16 cellular contexts compared by ENCODE assay signal in genomic region chr7:107592361-107593024, GRCh38. TPM values are rescaled to one million over a fixed set of nuclear protein-coding genes. Genes with fewer than 3 reads are reported as not detected.
DNase-seq lines count a peak whose midpoint lies in the region; ATAC-seq and TF ChIP-seq lines count a peak whose summit lies in the region.
"Had no signal": no experiment of that assay in that cellular context is flagged by ENCODE, and none has a peak within 500 bp of the region (broad histone marks: within the 10 kb centered on the region; RNA-seq: fewer than 3 reads in every experiment).

No MANE protein-coding gene starts in this region.

- no peaks in the 10 kb centered on the region for H3K27me3 Mint-ChIP-seq in osteocyte (ENCODE audit: unreplicated experiment)
- H3K27me3 Mint-ChIP-seq: activated CD4-positive, alpha-beta T cell treated with anti-CD3 and anti-CD28 coated beads, Interleukin-2, amount 10 ng/mL, durations not matched to agents 7 days and 5 days had no signal

- H4K20me1 ChIP-seq in IMR-90 (ENCODE audit: insufficient read depth, low read length) (no peaks in the 10 kb centered on the region), osteoblast (ENCODE audit: insufficient read depth, low read length) (no peaks in the 10 kb centered on the region), smooth muscle cell (ENCODE audit: low read depth) (no peaks in the 10 kb centered on the region)

- peak; percentile 71 for DNase-seq in ELR (ENCODE audit: low read depth)
- DNase-seq in IMR-90: peak; percentile 86
- peak; percentile 41 for DNase-seq in choroid plexus epithelial cell (ENCODE audit: low read depth)
- no peak for DNase-seq in osteoblast (ENCODE audit: insufficient read length, low spot score, missing footprints)
- DNase-seq in pons (ENCODE audit: low spot score): no peak
- DNase-seq in osteocyte (ENCODE audit: extremely low spot score, unreplicated experiment): no peak
- no peak for DNase-seq in smooth muscle cell (lab: John Stamatoyannopoulos, UW; ENCODE audit: unreplicated experiment)
- DNase-seq: activated CD4-positive, alpha-beta T cell treated with anti-CD3 and anti-CD28 coated beads, Interleukin-2, amount 10 ng/mL, durations not matched to agents 7 days and 5 days; activated naive CD4-positive, alpha-beta T cell treated with Interleukin-2 at 50 U/mL for 16 hours; C1 segment of cervical spinal cord; NCI-H1092 treated with DMSO at 0.1 percent for 48 hours; ovary had no signal

- no peak overlapping the region for H3K18ac ChIP-seq in IMR-90 (ENCODE audit: low read depth, low read length)

- no peak overlapping the region for H3K14ac ChIP-seq in IMR-90 (replicated peaks; ENCODE audit: low read depth, low read length)

- POLR2A ChIA-PET in IMR-90 (lab: Charles Lee; ENCODE audit: unreplicated experiment): no interaction called here

- H2AFZ ChIP-seq in IMR-90 (replicated peaks; ENCODE audit: low read length, poor library complexity) (no peak overlapping the region), osteoblast (ENCODE audit: low read length) (no peak overlapping the region), smooth muscle cell (ENCODE audit: low read depth) (no peak overlapping the region)

- TF ChIP-seq CTCF in IMR-90 (conservative IDR thresholded peaks at IDR 0.05; ENCODE audit: low read depth, low read length): no peak
- no peak for TF ChIP-seq CTCF in choroid plexus epithelial cell (conservative IDR thresholded peaks at IDR 0.05; ENCODE audit: low read depth, low read length)
- no peak for TF ChIP-seq CTCF in osteoblast (IDR thresholded peaks at IDR 0.05; ENCODE audit: extremely low read depth, low read depth, low read length)
- TF ChIP-seq CTCF in osteocyte (IDR thresholded peaks at IDR 0.05): no peak
- TF ChIP-seq CTCF in smooth muscle cell (IDR thresholded peaks at IDR 0.05; ENCODE audit: borderline replicate concordance, insufficient read depth, poor library complexity, severe bottlenecking): no peak

- no TSS peak for BruUV-seq in IMR-90 (replicated peaks; lab: Mats Ljungman, UMichigan)

- no peaks in the 10 kb centered on the region for H3K27me3 ChIP-seq in IMR-90 (ENCODE audit: control insufficient read depth, insufficient read depth, low read length)
- H3K27me3 ChIP-seq in osteoblast (ENCODE audit: insufficient read depth, low read length): no peaks in the 10 kb centered on the region
- H3K27me3 ChIP-seq in smooth muscle cell (ENCODE audit: low read depth): no peaks in the 10 kb centered on the region
- H3K27me3 ChIP-seq: ovary, tibial nerve had no signal

- no peak overlapping the region for H2AK9ac ChIP-seq in IMR-90 (replicated peaks; ENCODE audit: low read depth, low read length, poor library complexity)

- H3K4me1 Mint-ChIP-seq in osteocyte (ENCODE audit: unreplicated experiment): peaks cover 14% of the 10 kb centered on the region
- H3K4me1 Mint-ChIP-seq: activated CD4-positive, alpha-beta T cell treated with anti-CD3 and anti-CD28 coated beads, Interleukin-2, amount 10 ng/mL, durations not matched to agents 7 days and 5 days; stimulated activated effector memory CD8-positive, alpha-beta T cell treated with anti-CD3 and anti-CD28 coated beads, Interleukin-12 subunit alpha, Interleukin-12 subunit beta, amount 100 ng/mL, for 72 hours had no signal

- H3K4me2 ChIP-seq in IMR-90 (ENCODE audit: low read depth, low read length) (no peak overlapping the region), osteoblast (ENCODE audit: insufficient read depth, low read length) (peak overlapping the region; percentile 21), smooth muscle cell (no peak overlapping the region)

- no peak overlapping the region for H4K91ac ChIP-seq in IMR-90 (ENCODE audit: insufficient read depth, low read depth, low read length)

- H3K4me1 ChIP-seq in IMR-90 (ENCODE audit: control insufficient read depth, insufficient read depth, low read length) (no peaks in the 10 kb centered on the region; the same call in 1 of the 2 replicates), osteoblast (ENCODE audit: insufficient read depth, low read length) (peaks cover 24% of the 10 kb centered on the region), smooth muscle cell (ENCODE audit: low read depth) (no peaks in the 10 kb centered on the region)

- dilution Hi-C loops in IMR-90 (cut with HindIII; ENCODE audit: low sequenced_read_pairs, unreplicated experiment): no loop called here

- H3K56ac ChIP-seq in IMR-90 (ENCODE audit: extremely low read depth, insufficient read depth, low read length): no peak overlapping the region

- intact Hi-C loops in IMR-90 (cut with micrococcal nuclease): no loop called here

- in situ Hi-C loops in IMR-90 (cut with MboI; ENCODE audit: low sequenced_read_pairs): no loop called here

- H3K36me3 Mint-ChIP-seq in osteocyte (ENCODE audit: unreplicated experiment): peaks cover 25% of the 10 kb centered on the region

- H2BK120ac ChIP-seq in IMR-90 (ENCODE audit: low read depth, low read length): no peak overlapping the region

- no peak overlapping the region for H4K5ac ChIP-seq in IMR-90 (ENCODE audit: low read depth, low read length)

- H3K9ac ChIP-seq in IMR-90 (ENCODE audit: low read depth, low read length): no peak overlapping the region
- H3K9ac ChIP-seq in smooth muscle cell (ENCODE audit: low read depth): no peak overlapping the region

- H3K23ac ChIP-seq in IMR-90 (ENCODE audit: low read depth, low read length): no peak overlapping the region

- H2BK15ac ChIP-seq in IMR-90 (ENCODE audit: low read depth, low read length): no peak overlapping the region

- H3K4me3 ChIP-seq in IMR-90 (ENCODE audit: insufficient read depth, low read depth, low read length) (no peak overlapping the region), choroid plexus epithelial cell (ENCODE audit: low read depth, low read length) (no peak overlapping the region), osteoblast (ENCODE audit: insufficient read depth, low read length) (no peak overlapping the region), smooth muscle cell (no peak overlapping the region)
- H3K4me3 ChIP-seq: ovary, tibial nerve had no signal

- H2AK5ac ChIP-seq in IMR-90 (ENCODE audit: low read depth, low read length): no peak overlapping the region

- CTCF ChIA-PET in IMR-90 (lab: Yijun Ruan, JAX): no interaction called here

- H3K27ac ChIP-seq in IMR-90 (ENCODE audit: insufficient read depth, low read length) (no peak overlapping the region), osteoblast (ENCODE audit: low read depth, low read length) (peak overlapping the region; percentile 58), smooth muscle cell (ENCODE audit: low read depth) (no peak overlapping the region)
- H3K27ac ChIP-seq: ovary had no signal

- whole genome bisulfite sequencing in IMR-90 (ENCODE audit: extremely low coverage in 2 of 2, insufficient read length in 1 of 2), 2 experiments: no CpG with 5 or more reads among the region's 5 CpGs
- WGBS in smooth muscle cell (ENCODE audit: low lambda C conversion rate): 96% methylated on average over 5 of the region's 5 CpGs

- no peak overlapping the region for H4K8ac ChIP-seq in IMR-90 (ENCODE audit: low read depth in 2 of 2, low read length in 2 of 2)

- peaks cover 11 to 28% of the 10 kb centered on the region in 2 experiments; a peak in 3 of 4 replicates for H3K79me1 ChIP-seq in IMR-90 (ENCODE audit: low read depth in 1 of 2, low read length in 2 of 2)

- no peak overlapping the region for H3K4ac ChIP-seq in IMR-90 (ENCODE audit: low read depth, low read length)

- peaks cover 3% of the 10 kb centered on the region for H3K9me1 ChIP-seq in IMR-90 (ENCODE audit: insufficient read depth, low read length)

- H2BK20ac ChIP-seq in IMR-90 (ENCODE audit: low read depth, low read length): no peak overlapping the region

- H3K9me3 ChIP-seq in IMR-90 (ENCODE audit: control insufficient read depth, insufficient read depth, low read length): no peaks in the 10 kb centered on the region
- H3K9me3 ChIP-seq in osteoblast (ENCODE audit: low read depth, low read length): no peaks in the 10 kb centered on the region
- H3K9me3 ChIP-seq in smooth muscle cell (replicated peaks; ENCODE audit: low read depth): no peaks in the 10 kb centered on the region
- H3K9me3 ChIP-seq: ovary, tibial nerve had no signal

- H3K36me3 ChIP-seq in IMR-90 (ENCODE audit: control insufficient read depth, insufficient read depth, low read length) (peaks cover 6% of the 10 kb centered on the region; the same call in 1 of the 2 replicates), osteoblast (ENCODE audit: insufficient read depth, low read length) (peaks cover 10% of the 10 kb centered on the region), smooth muscle cell (ENCODE audit: low read depth) (peaks cover 6% of the 10 kb centered on the region)
- H3K36me3 ChIP-seq: ovary had no signal

- TF ChIP-seq POLR2A in IMR-90 (IDR thresholded peaks at IDR 0.05; ENCODE audit: low read depth, low read length): no peak

- peaks cover 11% of the 10 kb centered on the region for H3K79me2 ChIP-seq in osteoblast (ENCODE audit: insufficient read depth, low read length)
- H3K79me2 ChIP-seq in smooth muscle cell (ENCODE audit: low read depth): no peaks in the 10 kb centered on the region

- H2BK5ac ChIP-seq in IMR-90 (ENCODE audit: low read depth, low read length, poor library complexity, severe bottlenecking): no peak overlapping the region

- H3K27ac Mint-ChIP-seq in osteocyte (ENCODE audit: unreplicated experiment): no peak overlapping the region
- H3K27ac Mint-ChIP-seq: activated CD4-positive, alpha-beta T cell treated with anti-CD3 and anti-CD28 coated beads, Interleukin-2, amount 10 ng/mL, durations not matched to agents 7 days and 5 days; stimulated activated effector memory CD8-positive, alpha-beta T cell treated with anti-CD3 and anti-CD28 coated beads, Interleukin-12 subunit alpha, Interleukin-12 subunit beta, amount 100 ng/mL, for 72 hours had no signal

- H3K9me3 Mint-ChIP-seq in osteocyte (ENCODE audit: unreplicated experiment): no peaks in the 10 kb centered on the region
- H3K9me3 Mint-ChIP-seq: activated CD4-positive, alpha-beta T cell treated with anti-CD3 and anti-CD28 coated beads, Interleukin-2, amount 10 ng/mL, durations not matched to agents 7 days and 5 days; stimulated activated effector memory CD8-positive, alpha-beta T cell treated with anti-CD3 and anti-CD28 coated beads, Interleukin-12 subunit alpha, Interleukin-12 subunit beta, amount 100 ng/mL, for 72 hours had no signal

- no peak; the same call in 1 of the 2 replicates for ATAC-seq in IMR-90 (ENCODE audit: low read depth)
- ATAC-seq: esophagus mucosa; Right ventricle myocardium inferior; stimulated activated effector memory CD8-positive, alpha-beta T cell treated with anti-CD3 and anti-CD28 coated beads, Interleukin-12 subunit alpha, Interleukin-12 subunit beta, amount 100 ng/mL, for 72 hours had no signal

- no peaks in the 10 kb centered on the region for H3F3A ChIP-seq in smooth muscle cell (ENCODE audit: low read depth)

- no peak for TF ChIP-seq RAD21 in IMR-90 (IDR thresholded peaks at IDR 0.05; ENCODE audit: low read length)

- no peak overlapping the region for H3K4me3 Mint-ChIP-seq in osteocyte (ENCODE audit: unreplicated experiment)
- H3K4me3 Mint-ChIP-seq: activated CD4-positive, alpha-beta T cell treated with anti-CD3 and anti-CD28 coated beads, Interleukin-2, amount 10 ng/mL, durations not matched to agents 7 days and 5 days; stimulated activated effector memory CD8-positive, alpha-beta T cell treated with anti-CD3 and anti-CD28 coated beads, Interleukin-12 subunit alpha, Interleukin-12 subunit beta, amount 100 ng/mL, for 72 hours had no signal

RNA-seq across cellular contexts. Expression of gene BCAP29, which starts 12.4 kb away (rescaled TPM):
- 33.0 and 119 TPM in 2 replicates for total RNA-seq in IMR-90 (2012; rRNA removed)
- 21.1 and 35.1 TPM in 2 replicates for polyA plus RNA-seq in IMR-90 (2012; rRNA removed)
- 8.4 and 16.4 TPM in 2 replicates for polyA plus RNA-seq in IMR-90 (2012; cell fraction: cytosol; rRNA removed)
- polyA plus RNA-seq in IMR-90 (2012; cell fraction: nucleus; rRNA removed; ENCODE audit: low replicate concordance): 4.4 and 18.7 TPM in 2 replicates
- 43.1 and 52.2 TPM in 2 replicates for total RNA-seq in osteoblast
- 59.5 and 62.5 TPM in 2 replicates for total RNA-seq in osteocyte
- 135 and 163 TPM in 2 replicates for total RNA-seq in smooth muscle cell
- 36.3 and 39.2 TPM in 2 replicates for polyA plus RNA-seq in smooth muscle cell

RNA-seq across cellular contexts. Expression of gene DUS4L, which starts 28.7 kb away (rescaled TPM):
- 6.6 and 8.6 TPM in 2 replicates for total RNA-seq in IMR-90 (2012; rRNA removed)
- polyA plus RNA-seq in IMR-90 (2012; rRNA removed): 3.3 and 4.2 TPM in 2 replicates
- polyA plus RNA-seq in IMR-90 (2012; cell fraction: cytosol; rRNA removed): 1.5 and 1.8 TPM in 2 replicates
- polyA plus RNA-seq in IMR-90 (2012; cell fraction: nucleus; rRNA removed; ENCODE audit: low replicate concordance): 1.5 and 4.9 TPM in 2 replicates
- total RNA-seq in osteoblast: 5.4 and 8.5 TPM in 2 replicates
- total RNA-seq in osteocyte: 7.9 and 9.1 TPM in 2 replicates
- 12.0 and 14.0 TPM in 2 replicates for total RNA-seq in smooth muscle cell
- polyA plus RNA-seq in smooth muscle cell: 5.1 and 5.8 TPM in 2 replicates

RNA-seq across cellular contexts. Expression of gene COG5, which starts 28.8 kb away (rescaled TPM):
- total RNA-seq in IMR-90 (2012; rRNA removed) (27.4 and 35.8 TPM in 2 replicates), osteoblast (29.7 and 51.0 TPM in 2 replicates), osteocyte (44.7 and 47.0 TPM in 2 replicates), smooth muscle cell (44.3 and 71.3 TPM in 2 replicates)
- polyA plus RNA-seq in IMR-90 (2012; rRNA removed) (15.7 and 18.5 TPM in 2 replicates), smooth muscle cell (18.4 and 24.3 TPM in 2 replicates)
- polyA plus RNA-seq in IMR-90 (2012; cell fraction: cytosol; rRNA removed): 5.4 and 6.0 TPM in 2 replicates
- 4.2 and 21.9 TPM in 2 replicates for polyA plus RNA-seq in IMR-90 (2012; cell fraction: nucleus; rRNA removed; ENCODE audit: low replicate concordance)

Comparison
In these comparisons a context has a peak if more than half of its experiments do, and no peak if none do; other contexts are left out.
1. DNase-seq: peak in ELR (single experiment), IMR-90 (single experiment) and choroid plexus epithelial cell (single experiment); none in osteoblast (single experiment), pons (single experiment), osteocyte (single experiment) and smooth muscle cell (single experiment).